ENCODE assay signal across 2 cellular contexts in the genomic region with DNA sequence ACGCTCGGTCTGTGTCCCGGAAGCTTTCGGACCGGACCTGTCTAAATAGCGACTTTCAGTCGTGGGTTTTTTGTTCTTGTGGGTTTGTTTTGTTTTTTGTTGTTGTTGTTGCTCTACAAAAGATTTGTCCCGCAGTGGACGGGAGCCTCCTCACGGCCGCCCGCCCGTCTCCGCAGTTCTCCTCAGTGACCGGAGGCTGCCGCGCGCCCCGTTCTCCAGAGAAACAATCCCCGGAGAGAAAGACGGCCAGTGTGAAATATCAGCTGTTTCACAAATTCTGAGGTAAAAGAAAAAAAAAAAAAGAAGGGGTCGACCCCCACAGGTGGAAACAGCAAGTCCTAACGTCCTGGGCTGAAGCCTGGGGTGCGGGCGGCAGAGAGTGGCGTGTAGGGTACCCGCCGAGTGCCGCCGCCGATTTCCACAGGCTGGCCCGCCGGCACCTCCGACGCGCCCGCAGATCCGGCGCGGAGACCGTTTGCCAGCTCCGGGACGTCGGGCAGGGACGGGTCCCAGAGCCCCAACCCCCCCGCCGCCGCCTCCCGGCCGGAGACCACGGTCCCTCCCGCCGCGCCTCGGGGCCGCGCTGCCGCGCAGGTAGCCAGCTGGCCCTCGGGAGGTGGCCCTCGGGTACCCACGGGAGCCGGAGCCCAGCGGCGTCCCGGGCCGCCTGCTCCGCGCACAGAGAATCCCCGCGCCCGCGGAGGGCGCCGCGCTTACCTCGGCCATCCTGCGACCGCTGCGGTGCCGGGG.
TF ChIP-seq lines count a peak whose summit lies in the region.

No MANE protein-coding gene starts in this region.

TF ChIP-seq in liver, 16 proteins besides CTCF, POLR2A, EP300 and RAD21 (continued from another document):
- TF ChIP-seq, protein P1, sequence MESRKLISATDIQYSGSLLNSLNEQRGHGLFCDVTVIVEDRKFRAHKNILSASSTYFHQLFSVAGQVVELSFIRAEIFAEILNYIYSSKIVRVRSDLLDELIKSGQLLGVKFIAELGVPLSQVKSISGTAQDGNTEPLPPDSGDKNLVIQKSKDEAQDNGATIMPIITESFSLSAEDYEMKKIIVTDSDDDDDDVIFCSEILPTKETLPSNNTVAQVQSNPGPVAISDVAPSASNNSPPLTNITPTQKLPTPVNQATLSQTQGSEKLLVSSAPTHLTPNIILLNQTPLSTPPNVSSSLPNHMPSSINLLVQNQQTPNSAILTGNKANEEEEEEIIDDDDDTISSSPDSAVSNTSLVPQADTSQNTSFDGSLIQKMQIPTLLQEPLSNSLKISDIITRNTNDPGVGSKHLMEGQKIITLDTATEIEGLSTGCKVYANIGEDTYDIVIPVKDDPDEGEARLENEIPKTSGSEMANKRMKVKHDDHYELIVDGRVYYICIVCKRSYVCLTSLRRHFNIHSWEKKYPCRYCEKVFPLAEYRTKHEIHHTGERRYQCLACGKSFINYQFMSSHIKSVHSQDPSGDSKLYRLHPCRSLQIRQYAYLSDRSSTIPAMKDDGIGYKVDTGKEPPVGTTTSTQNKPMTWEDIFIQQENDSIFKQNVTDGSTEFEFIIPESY (IDR thresholded peaks at IDR 0.05), result no peak
- TF ChIP-seq HNF4A (conservative IDR thresholded peaks at IDR 0.05), result no peak
- TF ChIP-seq JUND (IDR thresholded peaks at IDR 0.05), result no peak
- TF ChIP-seq EGR1 (IDR thresholded peaks at IDR 0.05; ENCODE audit: low read depth in 2 of 2), result no peak
- no peak for TF ChIP-seq RXRA (IDR thresholded peaks at IDR 0.05)
- no peak for TF ChIP-seq GABPA (IDR thresholded peaks at IDR 0.05 in 1 of 2, conservative IDR thresholded peaks at IDR 0.05 in 1 of 2)
- TF ChIP-seq FOXA1 (IDR thresholded peaks at IDR 0.05), result no peak
- no peak for TF ChIP-seq HNF4G (IDR thresholded peaks at IDR 0.05)
- TF ChIP-seq TAF1 (conservative IDR thresholded peaks at IDR 0.05), result no peak
- TF ChIP-seq, protein P2, sequence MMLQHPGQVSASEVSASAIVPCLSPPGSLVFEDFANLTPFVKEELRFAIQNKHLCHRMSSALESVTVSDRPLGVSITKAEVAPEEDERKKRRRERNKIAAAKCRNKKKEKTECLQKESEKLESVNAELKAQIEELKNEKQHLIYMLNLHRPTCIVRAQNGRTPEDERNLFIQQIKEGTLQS (IDR thresholded peaks at IDR 0.05), result no peak
- TF ChIP-seq SP1 (IDR thresholded peaks at IDR 0.05), result no peak
- TF ChIP-seq, protein P3, sequence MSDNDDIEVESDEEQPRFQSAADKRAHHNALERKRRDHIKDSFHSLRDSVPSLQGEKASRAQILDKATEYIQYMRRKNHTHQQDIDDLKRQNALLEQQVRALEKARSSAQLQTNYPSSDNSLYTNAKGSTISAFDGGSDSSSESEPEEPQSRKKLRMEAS (IDR thresholded peaks at IDR 0.05), result no peak
- TF ChIP-seq, protein P4, sequence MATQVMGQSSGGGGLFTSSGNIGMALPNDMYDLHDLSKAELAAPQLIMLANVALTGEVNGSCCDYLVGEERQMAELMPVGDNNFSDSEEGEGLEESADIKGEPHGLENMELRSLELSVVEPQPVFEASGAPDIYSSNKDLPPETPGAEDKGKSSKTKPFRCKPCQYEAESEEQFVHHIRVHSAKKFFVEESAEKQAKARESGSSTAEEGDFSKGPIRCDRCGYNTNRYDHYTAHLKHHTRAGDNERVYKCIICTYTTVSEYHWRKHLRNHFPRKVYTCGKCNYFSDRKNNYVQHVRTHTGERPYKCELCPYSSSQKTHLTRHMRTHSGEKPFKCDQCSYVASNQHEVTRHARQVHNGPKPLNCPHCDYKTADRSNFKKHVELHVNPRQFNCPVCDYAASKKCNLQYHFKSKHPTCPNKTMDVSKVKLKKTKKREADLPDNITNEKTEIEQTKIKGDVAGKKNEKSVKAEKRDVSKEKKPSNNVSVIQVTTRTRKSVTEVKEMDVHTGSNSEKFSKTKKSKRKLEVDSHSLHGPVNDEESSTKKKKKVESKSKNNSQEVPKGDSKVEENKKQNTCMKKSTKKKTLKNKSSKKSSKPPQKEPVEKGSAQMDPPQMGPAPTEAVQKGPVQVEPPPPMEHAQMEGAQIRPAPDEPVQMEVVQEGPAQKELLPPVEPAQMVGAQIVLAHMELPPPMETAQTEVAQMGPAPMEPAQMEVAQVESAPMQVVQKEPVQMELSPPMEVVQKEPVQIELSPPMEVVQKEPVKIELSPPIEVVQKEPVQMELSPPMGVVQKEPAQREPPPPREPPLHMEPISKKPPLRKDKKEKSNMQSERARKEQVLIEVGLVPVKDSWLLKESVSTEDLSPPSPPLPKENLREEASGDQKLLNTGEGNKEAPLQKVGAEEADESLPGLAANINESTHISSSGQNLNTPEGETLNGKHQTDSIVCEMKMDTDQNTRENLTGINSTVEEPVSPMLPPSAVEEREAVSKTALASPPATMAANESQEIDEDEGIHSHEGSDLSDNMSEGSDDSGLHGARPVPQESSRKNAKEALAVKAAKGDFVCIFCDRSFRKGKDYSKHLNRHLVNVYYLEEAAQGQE (IDR thresholded peaks at IDR 0.05), result no peak
- TF ChIP-seq NR2F2 (IDR thresholded peaks at IDR 0.05), result no peak

TF ChIP-seq in HepG2, 621 proteins besides CTCF, POLR2A, EP300 and RAD21 (continued from another document):
- TF ChIP-seq, protein P5, sequence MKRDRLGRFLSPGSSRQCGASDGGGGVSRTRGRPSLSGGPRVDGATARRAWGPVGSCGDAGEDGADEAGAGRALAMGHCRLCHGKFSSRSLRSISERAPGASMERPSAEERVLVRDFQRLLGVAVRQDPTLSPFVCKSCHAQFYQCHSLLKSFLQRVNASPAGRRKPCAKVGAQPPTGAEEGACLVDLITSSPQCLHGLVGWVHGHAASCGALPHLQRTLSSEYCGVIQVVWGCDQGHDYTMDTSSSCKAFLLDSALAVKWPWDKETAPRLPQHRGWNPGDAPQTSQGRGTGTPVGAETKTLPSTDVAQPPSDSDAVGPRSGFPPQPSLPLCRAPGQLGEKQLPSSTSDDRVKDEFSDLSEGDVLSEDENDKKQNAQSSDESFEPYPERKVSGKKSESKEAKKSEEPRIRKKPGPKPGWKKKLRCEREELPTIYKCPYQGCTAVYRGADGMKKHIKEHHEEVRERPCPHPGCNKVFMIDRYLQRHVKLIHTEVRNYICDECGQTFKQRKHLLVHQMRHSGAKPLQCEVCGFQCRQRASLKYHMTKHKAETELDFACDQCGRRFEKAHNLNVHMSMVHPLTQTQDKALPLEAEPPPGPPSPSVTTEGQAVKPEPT (CRISPR knock-in tag; IDR thresholded peaks at IDR 0.05; ENCODE audit: low read depth), result no peak
- no peak for TF ChIP-seq SUZ12 (IDR thresholded peaks at IDR 0.05; ENCODE audit: low read depth, low read length)
- TF ChIP-seq AHR (CRISPR knock-in tag; IDR thresholded peaks at IDR 0.05), result no peak
- TF ChIP-seq SIX1 (CRISPR knock-in tag; IDR thresholded peaks at IDR 0.05; ENCODE audit: borderline replicate concordance), result no peak
- TF ChIP-seq, protein P6, sequence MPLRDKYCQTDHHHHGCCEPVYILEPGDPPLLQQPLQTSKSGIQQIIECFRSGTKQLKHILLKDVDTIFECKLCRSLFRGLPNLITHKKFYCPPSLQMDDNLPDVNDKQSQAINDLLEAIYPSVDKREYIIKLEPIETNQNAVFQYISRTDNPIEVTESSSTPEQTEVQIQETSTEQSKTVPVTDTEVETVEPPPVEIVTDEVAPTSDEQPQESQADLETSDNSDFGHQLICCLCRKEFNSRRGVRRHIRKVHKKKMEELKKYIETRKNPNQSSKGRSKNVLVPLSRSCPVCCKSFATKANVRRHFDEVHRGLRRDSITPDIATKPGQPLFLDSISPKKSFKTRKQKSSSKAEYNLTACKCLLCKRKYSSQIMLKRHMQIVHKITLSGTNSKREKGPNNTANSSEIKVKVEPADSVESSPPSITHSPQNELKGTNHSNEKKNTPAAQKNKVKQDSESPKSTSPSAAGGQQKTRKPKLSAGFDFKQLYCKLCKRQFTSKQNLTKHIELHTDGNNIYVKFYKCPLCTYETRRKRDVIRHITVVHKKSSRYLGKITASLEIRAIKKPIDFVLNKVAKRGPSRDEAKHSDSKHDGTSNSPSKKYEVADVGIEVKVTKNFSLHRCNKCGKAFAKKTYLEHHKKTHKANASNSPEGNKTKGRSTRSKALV (CRISPR knock-in tag; IDR thresholded peaks at IDR 0.05), result no peak
